In genomic region chr18:71942433-71942832, GRCh38 we compare ENCODE assay signal across 23 cellular contexts.
"Had no signal": no experiment of that assay in that cellular context is flagged by ENCODE, and none has a peak within 500 bp of the region (broad histone marks: within the 10 kb centered on the region; RNA-seq: fewer than 3 reads in every experiment).

No MANE protein-coding gene starts in this region.

- H3K36me3 ChIP-seq: gastrocnemius medialis, right atrium auricular region, suprapubic skin, tibial artery had no signal

- H3K9me3 Mint-ChIP-seq: activated CD4-positive, alpha-beta memory T cell treated with anti-CD3 and anti-CD28 coated beads for 36 hours; activated CD4-positive, alpha-beta T cell treated with anti-CD3 and anti-CD28 coated beads, Interleukin-2, amount 10 ng/mL, durations not matched to agents 24 days and 14 days; activated naive CD4-positive, alpha-beta T cell treated with anti-CD3 and anti-CD28 coated beads, Interleukin-2, amount 50 U/mL, for 72 hours; activated T-cell treated with anti-CD3 and anti-CD28 coated beads, Interleukin-2, amount 50 U/mL, for 24 hours; dendritic cell treated with granulocyte-macrophage colony-stimulating factor and Interleukin-4, amounts not matched to agents 40 ng/mL and 50 ng/mL, for 4 days had no signal

- H3K4me2 ChIP-seq: smooth muscle cell had no signal

- DNase-seq: activated CD4-positive, alpha-beta memory T cell treated with anti-CD3 and anti-CD28 coated beads for 36 hours; activated CD4-positive, alpha-beta T cell treated with anti-CD3 and anti-CD28 coated beads, Interleukin-2, amount 10 ng/mL, durations not matched to agents 24 days and 14 days; activated CD8-positive, alpha-beta memory T cell treated with anti-CD3 and anti-CD28 coated beads, Interleukin-2, amount 50 U/mL, for 48 hours; activated gamma-delta T cell treated with Interleukin-2 at 50 U/mL for 16 hours; activated T-cell treated with anti-CD3 and anti-CD28 coated beads, Interleukin-2, amount 50 U/mL, for 24 hours; gastrocnemius medialis; glutamatergic neuron; left colon; midbrain; naive thymus-derived CD4-positive, alpha-beta T cell; occipital lobe; stimulated activated CD4-positive, alpha-beta T cell treated with anti-CD3 and anti-CD28 coated beads, Interleukin-2, amount 100 ng/mL, for 24 hours; stimulated activated naive CD4-positive, alpha-beta T cell; tibial artery had no signal

- H3K4me1 Mint-ChIP-seq: activated CD4-positive, alpha-beta T cell treated with anti-CD3 and anti-CD28 coated beads, Interleukin-2, amount 10 ng/mL, durations not matched to agents 24 days and 14 days; central memory CD8-positive, alpha-beta T cell; naive thymus-derived CD4-positive, alpha-beta T cell had no signal

- H3K27ac ChIP-seq: epithelial cell of prostate, gastrocnemius medialis, right atrium auricular region, suprapubic skin, tibial artery, VCaP had no signal

- H3K9me3 ChIP-seq: gastrocnemius medialis, right atrium auricular region, suprapubic skin, tibial artery had no signal

- H3K27ac Mint-ChIP-seq: activated CD4-positive, alpha-beta memory T cell treated with anti-CD3 and anti-CD28 coated beads for 36 hours; activated CD4-positive, alpha-beta T cell treated with anti-CD3 and anti-CD28 coated beads, Interleukin-2, amount 10 ng/mL, durations not matched to agents 24 days and 14 days; activated naive CD4-positive, alpha-beta T cell treated with anti-CD3 and anti-CD28 coated beads, Interleukin-2, amount 50 U/mL, for 72 hours; activated T-cell treated with anti-CD3 and anti-CD28 coated beads, Interleukin-2, amount 50 U/mL, for 24 hours; dendritic cell treated with granulocyte-macrophage colony-stimulating factor and Interleukin-4, amounts not matched to agents 40 ng/mL and 50 ng/mL, for 4 days; naive thymus-derived CD4-positive, alpha-beta T cell had no signal

- H3K27me3 Mint-ChIP-seq: activated CD4-positive, alpha-beta memory T cell treated with anti-CD3 and anti-CD28 coated beads for 36 hours; activated CD4-positive, alpha-beta T cell treated with anti-CD3 and anti-CD28 coated beads, Interleukin-2, amount 10 ng/mL, durations not matched to agents 24 days and 14 days; activated T-cell treated with anti-CD3 and anti-CD28 coated beads, Interleukin-2, amount 50 U/mL, for 24 hours; central memory CD8-positive, alpha-beta T cell; dendritic cell treated with granulocyte-macrophage colony-stimulating factor and Interleukin-4, amounts not matched to agents 40 ng/mL and 50 ng/mL, for 4 days; naive thymus-derived CD4-positive, alpha-beta T cell had no signal

- H3K4me3 Mint-ChIP-seq: activated CD4-positive, alpha-beta memory T cell treated with anti-CD3 and anti-CD28 coated beads for 36 hours; activated CD4-positive, alpha-beta T cell treated with anti-CD3 and anti-CD28 coated beads, Interleukin-2, amount 10 ng/mL, durations not matched to agents 24 days and 14 days; activated T-cell treated with anti-CD3 and anti-CD28 coated beads, Interleukin-2, amount 50 U/mL, for 24 hours; central memory CD8-positive, alpha-beta T cell; dendritic cell treated with granulocyte-macrophage colony-stimulating factor and Interleukin-4, amounts not matched to agents 40 ng/mL and 50 ng/mL, for 4 days; naive thymus-derived CD4-positive, alpha-beta T cell had no signal

- H3K4me3 ChIP-seq: gastrocnemius medialis, right atrium auricular region, smooth muscle cell, suprapubic skin, tibial artery had no signal

- H3K4me1 ChIP-seq: gastrocnemius medialis, right atrium auricular region, suprapubic skin, tibial artery had no signal

- H3K36me3 Mint-ChIP-seq: activated CD4-positive, alpha-beta memory T cell treated with anti-CD3 and anti-CD28 coated beads for 36 hours; activated naive CD4-positive, alpha-beta T cell treated with anti-CD3 and anti-CD28 coated beads, Interleukin-2, amount 50 U/mL, for 72 hours; naive thymus-derived CD4-positive, alpha-beta T cell had no signal

- ATAC-seq: activated CD4-positive, CD25-positive, alpha-beta regulatory T cell treated with anti-CD3 and anti-CD28 coated beads, Interleukin-2, amount 50 U/mL, for 24 hours; activated naive CD4-positive, alpha-beta T cell treated with anti-CD3 and anti-CD28 coated beads, Interleukin-2, amount 50 U/mL, for 72 hours; gastrocnemius medialis; left colon; naive thymus-derived CD4-positive, alpha-beta T cell had no signal

- H3K27me3 ChIP-seq: gastrocnemius medialis, right atrium auricular region, suprapubic skin, tibial artery had no signal
